Comparison of ENCODE assay signal across 1 cellular context in genomic region chr7:25731881-25732240, GRCh38.
A peak's percentile ranks its signal among the peaks of the same experiment; 100 is the strongest.
TF ChIP-seq lines count a peak whose summit lies in the region.

No MANE protein-coding gene starts in this region.

TF ChIP-seq in K562, 482 proteins besides CTCF, POLR2A, EP300 and RAD21:
- TF ChIP-seq ZNF512 (tag; IDR thresholded peaks at IDR 0.05) (0 out of 2 replicates have a peak, but pooled peaks have one; percentile 27), ZNF134 (CRISPR knock-in tag; conservative IDR thresholded peaks at IDR 0.05) (no peak)
TF ChIP-seq in K562: peak in this region for 1.
